9 cellular contexts compared by ENCODE assay signal in the genomic region with DNA sequence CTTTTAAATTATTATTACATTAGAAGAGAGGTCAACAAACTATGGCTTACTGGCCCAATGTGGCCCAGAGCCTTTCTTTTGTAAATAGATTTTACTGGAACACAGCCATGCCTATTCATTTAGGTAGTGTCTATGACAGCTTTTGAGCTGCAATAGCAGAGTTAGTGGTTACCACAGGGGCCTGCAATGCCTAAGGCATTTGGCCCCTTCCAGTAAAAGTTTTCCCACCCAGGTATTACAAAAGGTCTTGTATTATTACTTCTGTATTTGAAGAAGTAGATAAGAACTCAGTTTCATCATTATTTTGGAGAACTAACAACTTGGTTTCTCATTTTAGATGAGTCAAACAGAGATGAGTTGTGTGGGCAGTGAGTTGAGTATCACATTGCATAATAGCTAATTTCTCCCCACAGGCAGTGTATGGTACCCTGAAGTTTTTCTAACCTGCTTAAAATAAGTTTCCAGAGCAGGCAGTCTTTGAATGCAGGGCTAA. TPM values are rescaled to one million over a fixed set of nuclear protein-coding genes. Genes with fewer than 3 reads are reported as not detected.
DNase-seq lines count a peak whose midpoint lies in the region; ATAC-seq, FAIRE-seq and TF ChIP-seq lines count a peak whose summit lies in the region.
"Had no signal": no experiment of that assay in that cellular context is flagged by ENCODE, and none has a peak within 500 bp of the region (broad histone marks: within the 10 kb centered on the region; RNA-seq: fewer than 3 reads in every experiment).

No MANE protein-coding gene starts in this region.

- RAD21 ChIA-PET in GM12878 (lab: Charles Lee; ENCODE audit: unreplicated experiment), result interaction anchor here (1.9 to 2.3 kb wide), 2 partner anchors 9 kb away, joined by 7 to 9 read pairs; partner anchors contain the start of genes FASTKD3 and MTRR

- peaks cover 14 to 100% (median 71%) of the 10 kb centered on the region in 11 experiments; a peak in 19 of 22 replicates for H4K20me1 ChIP-seq in BLaER1 treated with 17β-estradiol and CSF1 and Interleukin-3, amounts not matched to agents 10 nM and 100 nM
- 0 out of 2 replicates have a peak, but pooled peaks cover 3% of the 10 kb centered on the region for H4K20me1 ChIP-seq in GM12878 (ENCODE audit: control insufficient read depth, insufficient read depth)

- BruUV-seq in GM12878 (replicated peaks; lab: Mats Ljungman, UMichigan), result no TSS peak

- peak overlapping the region in 5 of 11 experiments; percentile 38 to 76 (median 62); a peak in 10 of 22 replicates for H3K4me2 ChIP-seq in BLaER1 treated with 17β-estradiol and CSF1 and Interleukin-3, amounts not matched to agents 10 nM and 100 nM
- peak overlapping the region; percentile 31; the same call in 1 of the 2 replicates for H3K4me2 ChIP-seq in GM12878 (ENCODE audit: control insufficient read depth, insufficient read depth)

- peak; percentile 66 for DNase-seq in GM12878 (ENCODE audit: low read depth, low spot score)
- DNase-seq in upper lobe of left lung, result no peak
- no peak for DNase-seq in activated effector memory CD4-positive, alpha-beta T cell treated with anti-CD3 and anti-CD28 coated beads, Interleukin-2, amount 50 U/mL, for 16 hours
- no peak for DNase-seq in NCI-H2081 treated with DMSO at 0.1 percent for 48 hours (lab: John Stamatoyannopoulos, UW)

- H3K36me3 ChIP-seq in BLaER1 treated with 17β-estradiol and CSF1 and Interleukin-3, amounts not matched to agents 10 nM and 100 nM, result peaks cover 87 to 100% (median 100%) of the 10 kb centered on the region in 11 experiments
- H3K36me3 ChIP-seq in GM12878 (ENCODE audit: control insufficient read depth in 2 of 2, insufficient read depth in 2 of 2, low read length in 1 of 2) (peaks cover 18 to 34% of the 10 kb centered on the region in 2 experiments), upper lobe of left lung (peaks cover 11 to 86% (median 36%) of the 10 kb centered on the region in 4 donors)

- H3K4me3 ChIP-seq in BLaER1 treated with 17β-estradiol and CSF1 and Interleukin-3, amounts not matched to agents 10 nM and 100 nM, result no peak overlapping the region
- H3K4me3 ChIP-seq in GM12878 (no peak overlapping the region), upper lobe of left lung (no peak overlapping the region)
- H3K4me3 ChIP-seq: cardiac muscle cell had no signal

- intact Hi-C loops in GM12878 (cut with micrococcal nuclease; ENCODE audit: unreplicated experiment), result no loop called here

- TF ChIP-seq EP300 in GM12878 (IDR thresholded peaks at IDR 0.05; ENCODE audit: borderline replicate concordance in 1 of 2, control insufficient read depth in 1 of 2, low read depth in 2 of 2, low read length in 2 of 2) (peak; percentile 25 to 67; a peak in 2 of 4 replicates), upper lobe of left lung (IDR thresholded peaks at IDR 0.05) (peak in 1 of 4 donors; percentile 54)

- FAIRE-seq in GM12878 (lab: Jason Lieb, UNC), result peak; percentile 78

- no peak overlapping the region for H2AFZ ChIP-seq in GM12878 (ENCODE audit: control insufficient read depth, low read depth, low read length)

- TF ChIP-seq POLR2A in GM12878 (IDR thresholded peaks at IDR 0.05; ENCODE audit: low read depth, low read length), result no peak
- TF ChIP-seq POLR2A in upper lobe of left lung (IDR thresholded peaks at IDR 0.05), result no peak

- SMC1A ChIA-PET in GM12878 (lab: Charles Lee; ENCODE audit: uncharacterized antibody, unreplicated experiment), result interaction anchor here (0.9 to 2.0 kb wide), 3 partner anchors 9 to 33 kb away, joined by 3 to 9 read pairs (median 4); partner anchors contain the start of genes FASTKD3 and MTRR

- peaks cover 13% of the 10 kb centered on the region for H3K79me2 ChIP-seq in GM12878 (ENCODE audit: control insufficient read depth, insufficient read depth, low read length)

- peak overlapping the region in 3 of 11 experiments; percentile 34 to 60 (median 38); a peak in 3 of 22 replicates for H3K9ac ChIP-seq in BLaER1 treated with 17β-estradiol and CSF1 and Interleukin-3, amounts not matched to agents 10 nM and 100 nM
- H3K9ac ChIP-seq in GM12878 (ENCODE audit: control insufficient read depth, insufficient read depth, low read length), result no peak overlapping the region

- H3K4me1 ChIP-seq in BLaER1 treated with 17β-estradiol and CSF1 and Interleukin-3, amounts not matched to agents 10 nM and 100 nM, result peaks cover 1 to 85% (median 17%) of the 10 kb centered on the region in 10 experiments; a peak in 18 of 20 replicates
- H3K4me1 ChIP-seq in GM12878 (ENCODE audit: control insufficient read depth, insufficient read depth, low read length), result peaks cover 34% of the 10 kb centered on the region
- H3K4me1 ChIP-seq in upper lobe of left lung, result peaks cover 26 to 54% (median 32%) of the 10 kb centered on the region in 4 donors

- POLR2A ChIA-PET in GM12878 (lab: Charles Lee), result no interaction called here

- no peaks in the 10 kb centered on the region for H3K27me3 ChIP-seq in BLaER1 treated with 17β-estradiol and CSF1 and Interleukin-3, amounts not matched to agents 10 nM and 100 nM
- H3K27me3 ChIP-seq in GM12878 (replicated peaks in 1 of 2; ENCODE audit: control insufficient read depth in 2 of 2, insufficient read depth in 2 of 2, low read length in 1 of 2) (no peaks in the 10 kb centered on the region), upper lobe of left lung (no peaks in the 10 kb centered on the region)
- H3K27me3 ChIP-seq: cardiac muscle cell had no signal

- no peak for TF ChIP-seq RAD21 in GM12878 (IDR thresholded peaks at IDR 0.05; ENCODE audit: insufficient read depth, low read depth, low read length)

- CTCF ChIA-PET in GM12878 (lab: Yijun Ruan, JAX), result interaction anchor here (1.8 to 2.0 kb wide), 2 partner anchors 9 to 33 kb away, joined by 3 to 15 read pairs; no protein-coding TSS in a partner anchor

- TF ChIP-seq CTCF in GM12878 (IDR thresholded peaks at IDR 0.05 in 2 of 3, conservative IDR thresholded peaks at IDR 0.05 in 1 of 3; ENCODE audit: control insufficient read depth in 2 of 3, extremely low read depth in 1 of 3, insufficient read depth in 1 of 3, low read depth in 3 of 3, low read length in 3 of 3) (no peak), upper lobe of left lung (IDR thresholded peaks at IDR 0.05) (no peak)

- peak overlapping the region in 7 of 11 experiments; percentile 3 to 84 (median 61); a peak in 10 of 22 replicates for H3K27ac ChIP-seq in BLaER1 treated with 17β-estradiol and CSF1 and Interleukin-3, amounts not matched to agents 10 nM and 100 nM
- no peak overlapping the region; the same call in 1 of the 2 replicates for H3K27ac ChIP-seq in GM12878 (ENCODE audit: control insufficient read depth, insufficient read depth)
- peak overlapping the region; percentile 36 to 76 (median 55) for H3K27ac ChIP-seq in upper lobe of left lung
- H3K27ac ChIP-seq: cardiac muscle cell had no signal

- H3K9me3 ChIP-seq in BLaER1 treated with 17β-estradiol and CSF1 and Interleukin-3, amounts not matched to agents 10 nM and 100 nM (replicated peaks in 1 of 11), result no peaks in the 10 kb centered on the region
- no peaks in the 10 kb centered on the region for H3K9me3 ChIP-seq in GM12878 (replicated peaks; ENCODE audit: control insufficient read depth, insufficient read depth, low read length)
- no peaks in the 10 kb centered on the region for H3K9me3 ChIP-seq in upper lobe of left lung

- in situ Hi-C loops in GM12878 (cut with MboI), result no loop called here

- ATAC-seq in GM19438 (IDR thresholded peaks at IDR 0.05; ENCODE audit: low read depth, unreplicated experiment) (peak; percentile 88), HG03432 (IDR thresholded peaks at IDR 0.05; ENCODE audit: unreplicated experiment) (peak; percentile 99), GM12878 (peak; percentile 93), upper lobe of left lung (ENCODE audit: low FRiP score in 2 of 2) (peak; percentile 50 to 69), SK-N-SH treated with all-trans-retinoic acid at 6 μM for 48 hours (no peak)

RNA-seq across cellular contexts. Expression of gene MTRR, which starts 9.5 kb away (rescaled TPM):
- total RNA-seq in GM12878 (2013; cell fraction: nucleolus; rRNA removed), result 175 and 197 TPM in 2 replicates
- total RNA-seq in GM12878 (2014; rRNA removed) (32.5 and 46.3 TPM in 2 replicates), GM12878 (2014; rRNA removed; fragmentation: Illumina TruSeq; extraction: Trizol) (34.5 and 36.9 TPM in 2 replicates), GM12878 (2021) (44.7 and 47.9 TPM in 2 replicates), upper lobe of left lung (100 to 1,000 TPM in 3 of 6 donors, 10 to 100 TPM in 3; 91.1 to 157 (median 105) TPM)
- 28.6 TPM for polyA plus RNA-seq in GM12878 (2011; ENCODE audit: low read depth)
- polyA plus RNA-seq in GM12878 (2011; rRNA removed) (67.1 and 76.9 TPM in 2 replicates), GM12878 (2014; fragmentation: Illumina TruSeq; extraction: Trizol) (55.4 and 70.2 TPM in 2 replicates), GM12878 (2014; fragmentation: Nextera tagmentation; extraction: Ambion mirVana) (10 to 100 TPM; 13.8 to 18.2 TPM), GM12878 (2014; rRNA removed) (38.3 and 39.7 TPM in 2 replicates), GM12878 (2016; fragmentation: Nextera tagmentation; extraction: Ambion mirVana) (10 to 100 TPM; 37.8 to 42.2 TPM)
- polyA plus RNA-seq in GM12878 (2011; cell fraction: cytosol; rRNA removed), result 46.2 and 59.2 TPM in 2 replicates
- 120 and 133 TPM in 2 replicates for polyA plus RNA-seq in GM12878 (2011; cell fraction: nucleus; rRNA removed)
- polyA plus RNA-seq in GM12878 (2012), result 23.6 and 26.3 TPM in 2 replicates
- polyA minus RNA-seq in GM12878 (2011; rRNA and poly(A)+ RNA removed), result 105 and 123 TPM in 2 replicates
- polyA minus RNA-seq in GM12878 (2011; cell fraction: cytosol; rRNA and poly(A)+ RNA removed), result 9.8 and 32.2 TPM in 2 replicates
- 118 and 159 TPM in 2 replicates for polyA minus RNA-seq in GM12878 (2011; cell fraction: nucleus; rRNA and poly(A)+ RNA removed)

RNA-seq across cellular contexts. Expression of gene FASTKD3, which starts 9.6 kb away (rescaled TPM):
- 35.2 and 43.6 TPM in 2 replicates for total RNA-seq in GM12878 (2013; cell fraction: nucleolus; rRNA removed)
- total RNA-seq in GM12878 (2014; rRNA removed) (14.1 and 19.3 TPM in 2 replicates), GM12878 (2014; rRNA removed; fragmentation: Illumina TruSeq; extraction: Trizol) (24.4 and 25.7 TPM in 2 replicates), GM12878 (2021) (11.9 and 12.1 TPM in 2 replicates), upper lobe of left lung (10 to 100 TPM in 3 of 6 donors, 1 to 10 TPM in 3; 1.6 to 21.0 (median 10.6) TPM)
- polyA plus RNA-seq in GM12878 (2011; ENCODE audit: low read depth), result 11.1 TPM
- polyA plus RNA-seq in GM12878 (2011; rRNA removed) (19.9 and 32.8 TPM in 2 replicates), GM12878 (2014; fragmentation: Illumina TruSeq; extraction: Trizol) (30.2 and 49.0 TPM in 2 replicates), GM12878 (2014; fragmentation: Nextera tagmentation; extraction: Ambion mirVana) (10 to 100 TPM; 42.6 to 59.6 TPM), GM12878 (2014; rRNA removed) (15.7 and 24.9 TPM in 2 replicates), GM12878 (2016; fragmentation: Nextera tagmentation; extraction: Ambion mirVana) (10 to 100 TPM; 24.3 to 27.7 TPM)
- polyA plus RNA-seq in GM12878 (2011; cell fraction: cytosol; rRNA removed), result 8.6 and 8.9 TPM in 2 replicates
- polyA plus RNA-seq in GM12878 (2011; cell fraction: nucleus; rRNA removed), result 23.0 and 26.3 TPM in 2 replicates
- polyA plus RNA-seq in GM12878 (2012), result 10.7 and 11.2 TPM in 2 replicates
- 9.1 and 9.4 TPM in 2 replicates for polyA minus RNA-seq in GM12878 (2011; rRNA and poly(A)+ RNA removed)
- polyA minus RNA-seq in GM12878 (2011; cell fraction: cytosol; rRNA and poly(A)+ RNA removed), result 2.3 and 4.8 TPM in 2 replicates
- 11.4 and 14.8 TPM in 2 replicates for polyA minus RNA-seq in GM12878 (2011; cell fraction: nucleus; rRNA and poly(A)+ RNA removed)

RNA-seq across cellular contexts. Expression of gene CFAP90, which starts 27.5 kb away (rescaled TPM):
- total RNA-seq in GM12878 (2013; cell fraction: nucleolus; rRNA removed), result not detected in 2 replicates
- total RNA-seq in GM12878 (2014; rRNA removed) (not detected in 2 replicates), GM12878 (2014; rRNA removed; fragmentation: Illumina TruSeq; extraction: Trizol) (not detected in 2 replicates), GM12878 (2021) (not detected in 2 replicates), upper lobe of left lung (10 to 100 TPM in 1 of 6 donors, 1 to 10 TPM in 4, under 1 TPM in 1; 0.54 to 11.3 (median 6.0) TPM)
- polyA plus RNA-seq in GM12878 (2011; ENCODE audit: low read depth), result not detected
- polyA plus RNA-seq in GM12878 (2011; rRNA removed) (not detected in 2 replicates), GM12878 (2014; fragmentation: Illumina TruSeq; extraction: Trizol) (not detected in 2 replicates), GM12878 (2014; fragmentation: Nextera tagmentation; extraction: Ambion mirVana) (not detected), GM12878 (2014; rRNA removed) (not detected in 2 replicates), GM12878 (2016; fragmentation: Nextera tagmentation; extraction: Ambion mirVana) (not detected)
- not detected in 2 replicates for polyA plus RNA-seq in GM12878 (2011; cell fraction: cytosol; rRNA removed)
- polyA plus RNA-seq in GM12878 (2011; cell fraction: nucleus; rRNA removed), result not detected in 2 replicates
- polyA plus RNA-seq in GM12878 (2012), result not detected in 2 replicates
- polyA minus RNA-seq in GM12878 (2011; rRNA and poly(A)+ RNA removed), result not detected in 2 replicates
- not detected in 2 replicates for polyA minus RNA-seq in GM12878 (2011; cell fraction: cytosol; rRNA and poly(A)+ RNA removed)
- not detected in 2 replicates for polyA minus RNA-seq in GM12878 (2011; cell fraction: nucleus; rRNA and poly(A)+ RNA removed)
- total RNA-seq: cardiac muscle cell had no signal
